Comparison of ENCODE assay signal across 15 cellular contexts in genomic region chr2:20515293-20516220, GRCh38.
DNase-seq lines count a peak whose midpoint lies in the region; ATAC-seq, FAIRE-seq and TF ChIP-seq lines count a peak whose summit lies in the region.
"Had no signal": no experiment of that assay in that cellular context is flagged by ENCODE, and none has a peak within 500 bp of the region (broad histone marks: within the 10 kb centered on the region; RNA-seq: fewer than 3 reads in every experiment).

No MANE protein-coding gene starts in this region.

- H3K27ac ChIP-seq in brain microvascular endothelial cell (peak overlapping the region; percentile 96), kidney (ENCODE audit: low read depth in 2 of 2, low read length in 2 of 2) (peak overlapping the region; percentile 26 to 88), spleen (no peak overlapping the region)
- H3K27ac ChIP-seq: BLaER1 treated with 17β-estradiol and CSF1 and Interleukin-3, amounts not matched to agents 10 nM and 100 nM; parathyroid adenoma; upper lobe of right lung had no signal

- TF ChIP-seq CTCF in brain microvascular endothelial cell (IDR thresholded peaks at IDR 0.05; ENCODE audit: low read depth, low read length, missing control alignments) (no peak), kidney (IDR thresholded peaks at IDR 0.05; ENCODE audit: borderline replicate concordance, extremely low read depth, insufficient read depth) (no peak), spleen (IDR thresholded peaks at IDR 0.05 in 8 of 11, conservative IDR thresholded peaks at IDR 0.05 in 3 of 11) (no peak)

- intact Hi-C loops in kidney (cut with DNase I), result no loop called here
- intact Hi-C loops in spleen (cut with DNase I; ENCODE audit: low total_unique reads), result no loop called here

- 85 to 98% (median 88%) methylated on average over 13 to 14 of the region's 14 CpGs for WGBS in spleen, 5 donors

- H3K9ac ChIP-seq in kidney (ENCODE audit: low read length in 2 of 2), result no peak overlapping the region
- H3K9ac ChIP-seq: BLaER1 treated with 17β-estradiol and CSF1 and Interleukin-3, amounts not matched to agents 10 nM and 100 nM; parathyroid adenoma had no signal

- no peak for TF ChIP-seq POLR2A in spleen (IDR thresholded peaks at IDR 0.05)

- ATAC-seq in GM21737 (IDR thresholded peaks at IDR 0.05; ENCODE audit: unreplicated experiment) (no peak), HG03354 (IDR thresholded peaks at IDR 0.05; ENCODE audit: poor library complexity, severe bottlenecking, unreplicated experiment) (no peak)

- DNase-seq in HTR-8/SVneo (ENCODE audit: insufficient read length, low spot score), result no peak
- no peak for DNase-seq in brain microvascular endothelial cell
- no peak for DNase-seq in kidney
- DNase-seq in spleen, result peak; percentile 59
- no peak for DNase-seq in RCC 7860 (ENCODE audit: low spot score)
- no peak for DNase-seq in midbrain (lab: John Stamatoyannopoulos, UW)
- DNase-seq: activated naive CD4-positive, alpha-beta T cell; central memory CD4-positive, alpha-beta T cell; NCI-H1092 treated with DMSO at 0.1 percent for 48 hours; upper lobe of right lung had no signal

- H3K36me3 ChIP-seq in brain microvascular endothelial cell (replicated peaks) (no peaks in the 10 kb centered on the region), kidney (ENCODE audit: control insufficient read depth in 1 of 2, insufficient read depth in 2 of 2, low read length in 2 of 2) (no peaks in the 10 kb centered on the region), spleen (no peaks in the 10 kb centered on the region)
- H3K36me3 ChIP-seq: BLaER1 treated with 17β-estradiol and CSF1 and Interleukin-3, amounts not matched to agents 10 nM and 100 nM; upper lobe of right lung had no signal

- H3K4me3 ChIP-seq in brain microvascular endothelial cell (ENCODE audit: low read depth, low read length) (no peak overlapping the region), kidney (ENCODE audit: low read length in 2 of 2) (no peak overlapping the region), spleen (no peak overlapping the region)
- H3K4me3 ChIP-seq: BLaER1 treated with 17β-estradiol and CSF1 and Interleukin-3, amounts not matched to agents 10 nM and 100 nM; lung; upper lobe of right lung had no signal

- H3K4me1 ChIP-seq in kidney (ENCODE audit: control insufficient read depth in 1 of 2, insufficient read depth in 1 of 2, low read depth in 1 of 2, low read length in 2 of 2) (peaks cover 16 to 21% of the 10 kb centered on the region in 2 donors), spleen (no peaks in the 10 kb centered on the region)
- H3K4me1 ChIP-seq: upper lobe of right lung had no signal

- H3K27me3 ChIP-seq in brain microvascular endothelial cell (replicated peaks), result no peaks in the 10 kb centered on the region
- H3K27me3 ChIP-seq in spleen (replicated peaks in 1 of 7), result no peaks in the 10 kb centered on the region
- H3K27me3 ChIP-seq: upper lobe of right lung had no signal

- H3K9me3 ChIP-seq in kidney (ENCODE audit: control insufficient read depth in 1 of 2, low read length in 2 of 2), result no peaks in the 10 kb centered on the region
- peaks cover 0 to 7% (median 0%) of the 10 kb centered on the region in 8 donors for H3K9me3 ChIP-seq in spleen
- H3K9me3 ChIP-seq: upper lobe of right lung had no signal

- in situ Hi-C loops in brain microvascular endothelial cell (cut with HindIII; ENCODE audit: low pct_ligation_motif_present, low sequenced_read_pairs), result no loop called here

- FAIRE-seq in HTR-8/SVneo (lab: Jason Lieb, UNC), result peak; percentile 77
- no peak for FAIRE-seq in kidney (lab: Jason Lieb, UNC)
- no peak for FAIRE-seq in RCC 7860 (lab: Jason Lieb, UNC)

Comparison
In these comparisons a context has a peak if more than half of its experiments do, and no peak if none do; other contexts are left out.
1. H3K27ac ChIP-seq: peak in brain microvascular endothelial cell (single experiment) and kidney (2 of 2); none in spleen (0 of 8).